ENCODE assay signal across 8 cellular contexts in the genomic region with DNA sequence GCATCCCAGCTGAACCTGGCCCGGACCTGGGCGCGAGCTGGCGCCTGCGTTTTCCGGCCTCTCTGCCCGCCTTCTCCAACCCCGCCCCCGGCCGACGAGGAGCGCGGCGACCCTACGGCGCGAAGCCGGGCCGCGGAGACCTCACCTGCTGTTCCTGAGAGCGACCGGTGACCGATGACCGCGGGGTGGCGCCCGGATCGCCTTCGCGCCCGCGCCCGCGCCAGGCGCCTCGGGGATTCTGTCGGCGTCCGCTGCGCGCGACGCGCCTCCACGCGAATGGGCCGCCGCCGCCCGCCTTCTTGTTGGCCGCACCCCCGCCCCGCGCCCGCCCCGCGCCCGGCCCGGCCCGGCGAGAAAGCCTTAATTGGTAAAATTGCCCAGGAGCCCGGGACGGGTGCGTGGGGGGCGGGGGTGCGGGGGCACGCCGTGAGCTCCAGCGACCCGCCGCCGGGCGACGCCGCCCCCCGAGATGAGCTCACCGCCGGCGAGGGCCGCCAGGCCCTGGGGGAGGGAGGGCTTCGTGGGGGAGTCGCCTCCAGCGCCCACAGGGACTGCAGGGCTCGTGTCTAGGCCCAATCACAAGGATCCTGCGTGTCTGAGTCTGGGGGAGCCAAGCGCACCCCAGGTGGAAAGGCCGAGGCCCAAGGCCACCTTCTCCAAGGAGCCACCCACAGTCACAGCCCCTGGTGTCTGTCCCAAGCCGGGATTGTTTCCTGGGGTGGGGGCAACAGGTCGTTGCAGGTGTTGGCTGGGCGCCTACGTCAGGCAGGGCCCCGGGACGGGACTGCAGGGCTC. TPM values are rescaled to one million over a fixed set of nuclear protein-coding genes. Genes with fewer than 3 reads are reported as not detected.
DNase-seq lines count a peak whose midpoint lies in the region; ATAC-seq and TF ChIP-seq lines count a peak whose summit lies in the region.

A gene with protein sequence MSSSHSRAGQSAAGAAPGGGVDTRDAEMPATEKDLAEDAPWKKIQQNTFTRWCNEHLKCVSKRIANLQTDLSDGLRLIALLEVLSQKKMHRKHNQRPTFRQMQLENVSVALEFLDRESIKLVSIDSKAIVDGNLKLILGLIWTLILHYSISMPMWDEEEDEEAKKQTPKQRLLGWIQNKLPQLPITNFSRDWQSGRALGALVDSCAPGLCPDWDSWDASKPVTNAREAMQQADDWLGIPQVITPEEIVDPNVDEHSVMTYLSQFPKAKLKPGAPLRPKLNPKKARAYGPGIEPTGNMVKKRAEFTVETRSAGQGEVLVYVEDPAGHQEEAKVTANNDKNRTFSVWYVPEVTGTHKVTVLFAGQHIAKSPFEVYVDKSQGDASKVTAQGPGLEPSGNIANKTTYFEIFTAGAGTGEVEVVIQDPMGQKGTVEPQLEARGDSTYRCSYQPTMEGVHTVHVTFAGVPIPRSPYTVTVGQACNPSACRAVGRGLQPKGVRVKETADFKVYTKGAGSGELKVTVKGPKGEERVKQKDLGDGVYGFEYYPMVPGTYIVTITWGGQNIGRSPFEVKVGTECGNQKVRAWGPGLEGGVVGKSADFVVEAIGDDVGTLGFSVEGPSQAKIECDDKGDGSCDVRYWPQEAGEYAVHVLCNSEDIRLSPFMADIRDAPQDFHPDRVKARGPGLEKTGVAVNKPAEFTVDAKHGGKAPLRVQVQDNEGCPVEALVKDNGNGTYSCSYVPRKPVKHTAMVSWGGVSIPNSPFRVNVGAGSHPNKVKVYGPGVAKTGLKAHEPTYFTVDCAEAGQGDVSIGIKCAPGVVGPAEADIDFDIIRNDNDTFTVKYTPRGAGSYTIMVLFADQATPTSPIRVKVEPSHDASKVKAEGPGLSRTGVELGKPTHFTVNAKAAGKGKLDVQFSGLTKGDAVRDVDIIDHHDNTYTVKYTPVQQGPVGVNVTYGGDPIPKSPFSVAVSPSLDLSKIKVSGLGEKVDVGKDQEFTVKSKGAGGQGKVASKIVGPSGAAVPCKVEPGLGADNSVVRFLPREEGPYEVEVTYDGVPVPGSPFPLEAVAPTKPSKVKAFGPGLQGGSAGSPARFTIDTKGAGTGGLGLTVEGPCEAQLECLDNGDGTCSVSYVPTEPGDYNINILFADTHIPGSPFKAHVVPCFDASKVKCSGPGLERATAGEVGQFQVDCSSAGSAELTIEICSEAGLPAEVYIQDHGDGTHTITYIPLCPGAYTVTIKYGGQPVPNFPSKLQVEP (N-terminal part only) (minus strand): TSS at position 274 of the 795 bp plus-strand sequence. CDS start 3,389 bp downstream, outside the sequence.

- no peaks in the 10 kb centered on the region for H3K9me3 Mint-ChIP-seq in activated T-cell treated with anti-CD3 and anti-CD28 coated beads, Interleukin-2, amount 50 U/mL, for 24 hours
- H3K9me3 Mint-ChIP-seq in type B pancreatic cell = no peaks in the 10 kb centered on the region

- H3K36me3 Mint-ChIP-seq in activated T-cell treated with anti-CD3 and anti-CD28 coated beads, Interleukin-2, amount 50 U/mL, for 24 hours (ENCODE audit: low read depth) = peaks cover 10% of the 10 kb centered on the region
- no peaks in the 10 kb centered on the region for H3K36me3 Mint-ChIP-seq in type B pancreatic cell

- H3K27ac ChIP-seq in RWPE1 = peak within 1 kb of the TSS; percentile 97

- H3K9me3 ChIP-seq in endocrine pancreas (ENCODE audit: control insufficient read depth, low read length) = no peaks in the 10 kb centered on the region
- H3K9me3 ChIP-seq in mucosa of descending colon = no peaks in the 10 kb centered on the region

- H3K27me3 Mint-ChIP-seq in activated T-cell treated with anti-CD3 and anti-CD28 coated beads, Interleukin-2, amount 50 U/mL, for 24 hours = no peaks in the 10 kb centered on the region
- H3K27me3 Mint-ChIP-seq in type B pancreatic cell = no peaks in the 10 kb centered on the region

- H3K27ac Mint-ChIP-seq in activated T-cell treated with anti-CD3 and anti-CD28 coated beads, Interleukin-2, amount 50 U/mL, for 24 hours = peak within 1 kb of the TSS; percentile 55
- peak within 1 kb of the TSS; percentile 94 for H3K27ac Mint-ChIP-seq in type B pancreatic cell

- H3K9ac ChIP-seq in endocrine pancreas (ENCODE audit: control insufficient read depth, insufficient read depth, low read length) = peak within 1 kb of the TSS; percentile 41

- H3K4me3 Mint-ChIP-seq in activated T-cell treated with anti-CD3 and anti-CD28 coated beads, Interleukin-2, amount 50 U/mL, for 24 hours = peak within 1 kb of the TSS; percentile 78
- H3K4me3 Mint-ChIP-seq in type B pancreatic cell = peak within 1 kb of the TSS; percentile 86

- no peaks in the 10 kb centered on the region for H3K4me1 ChIP-seq in endocrine pancreas (ENCODE audit: control insufficient read depth, insufficient read depth, low read length)
- H3K4me1 ChIP-seq in mucosa of descending colon (ENCODE audit: low read depth) = no peaks in the 10 kb centered on the region

- H3K4me1 Mint-ChIP-seq in activated T-cell treated with anti-CD3 and anti-CD28 coated beads, Interleukin-2, amount 50 U/mL, for 24 hours (ENCODE audit: low read depth) = peaks cover 27% of the 10 kb centered on the region
- H3K4me1 Mint-ChIP-seq in type B pancreatic cell (ENCODE audit: unreplicated experiment) = no peaks in the 10 kb centered on the region

- ATAC-seq in mucosa of descending colon (no peak), HG02798 (IDR thresholded peaks at IDR 0.05; ENCODE audit: poor library complexity, unreplicated experiment) (no peak)

- peak; percentile 51 for DNase-seq in activated T-cell treated with anti-CD3 and anti-CD28 coated beads, Interleukin-2, amount 50 U/mL, for 24 hours
- DNase-seq in activated T-cell treated with anti-CD3 and anti-CD28 coated beads for 4 hours (no peak), RWPE1 (ENCODE audit: low spot score) (no peak), mucosa of descending colon (peak in 2 of 3 donors; percentile 64 to 65), type B pancreatic cell (ENCODE audit: extremely low spot score, unreplicated experiment) (no peak), NCI-H2029 (lab: John Stamatoyannopoulos, UW) (no peak)

- CTCF ChIA-PET in RWPE1 (lab: Yijun Ruan, JAX) = interaction anchor here (1.2 to 2.1 kb wide), 4 partner anchors 8 to 167 kb away, joined by 5 to 13 read pairs (median 12); no protein-coding TSS in a partner anchor

- POLR2A ChIA-PET in RWPE1 (lab: Yijun Ruan, JAX; ENCODE audit: low non-redundant PET) = interaction anchor here (1.1 kb wide), 1 partner anchor 85 kb away, joined by 3 read pairs; no protein-coding TSS in a partner anchor

- TF ChIP-seq CTCF in RWPE1 (conservative IDR thresholded peaks at IDR 0.05; ENCODE audit: low read depth) (no peak), mucosa of descending colon (IDR thresholded peaks at IDR 0.05) (no peak), type B pancreatic cell (conservative IDR thresholded peaks at IDR 0.05) (peak; percentile 23)

- H3K36me3 ChIP-seq in endocrine pancreas (ENCODE audit: control insufficient read depth, insufficient read depth, low read length) (no peaks in the 10 kb centered on the region), mucosa of descending colon (ENCODE audit: low read depth) (no peaks in the 10 kb centered on the region)

- intact Hi-C loops in mucosa of descending colon (cut with DNase I, micrococcal nuclease) = no loop called here

- no peaks in the 10 kb centered on the region for H3K27me3 ChIP-seq in endocrine pancreas (ENCODE audit: control insufficient read depth, insufficient read depth, low read length)

- H3K4me3 ChIP-seq in endocrine pancreas (ENCODE audit: control insufficient read depth, insufficient read depth, low read length) (peak within 1 kb of the TSS; percentile 18), mucosa of descending colon (no peak within 1 kb of the TSS)

RNA-seq across cellular contexts. Expression of the gene that starts here (rescaled TPM):
- total RNA-seq in mucosa of descending colon (1,000 to 10,000 TPM in 1 of 3 donors, 100 to 1,000 TPM in 2; 164 to 4,590 (median 513) TPM), type B pancreatic cell (ENCODE audit: low replicate concordance) (806 and 851 TPM in 2 replicates)

Comparison
In these comparisons a context has a peak if more than half of its experiments do, and no peak if none do; other contexts are left out.
1. DNase-seq: peak in activated T-cell treated with anti-CD3 and anti-CD28 coated beads, Interleukin-2, amount 50 U/mL, for 24 hours (single experiment) and mucosa of descending colon (2 of 3); none in activated T-cell treated with anti-CD3 and anti-CD28 coated beads for 4 hours (single experiment), RWPE1 (single experiment), type B pancreatic cell (single experiment) and NCI-H2029 (single experiment).